ENCODE assay signal across 1 cellular context in the genomic region with DNA sequence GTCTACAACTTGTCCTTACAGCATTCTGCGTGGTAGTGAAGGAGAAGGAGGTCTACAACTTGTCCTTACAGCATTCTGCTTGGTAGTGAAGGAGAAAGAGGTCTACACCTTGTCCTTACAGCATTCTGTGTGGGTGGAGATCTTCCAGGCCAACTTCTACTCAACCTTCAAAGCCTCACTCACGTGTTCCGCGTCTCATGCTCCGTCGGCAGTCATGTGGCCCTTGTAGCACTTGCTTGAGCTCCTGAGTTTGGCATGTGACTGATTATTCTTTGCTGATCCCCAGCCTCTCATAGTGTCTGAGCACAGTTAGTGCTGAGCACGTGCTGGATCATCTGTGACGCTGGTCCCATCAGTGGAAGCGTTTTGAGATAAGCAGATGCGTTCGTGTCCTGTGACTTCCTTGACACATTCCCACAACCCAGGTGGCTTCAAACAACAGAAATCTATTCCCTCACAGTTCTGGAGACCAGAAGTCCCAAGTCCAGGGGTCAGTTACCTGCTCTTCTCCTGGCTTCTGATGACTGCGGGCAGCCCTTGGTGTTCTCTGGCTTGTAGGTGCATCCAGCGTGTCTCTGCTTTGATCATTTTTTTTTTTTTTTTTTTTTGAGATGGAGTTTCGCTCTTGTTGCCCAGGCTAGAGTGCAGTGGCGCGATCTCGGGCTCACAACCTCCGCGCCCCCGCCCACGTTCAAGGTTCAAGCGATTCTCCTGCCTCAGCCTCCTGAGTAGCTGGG.
TF ChIP-seq lines count a peak whose summit lies in the region.

No MANE protein-coding gene starts in this region.

TF ChIP-seq in HepG2, 621 proteins besides CTCF, POLR2A, EP300 and RAD21 (continued from another document and continues in another):
- TF ChIP-seq, protein P1, sequence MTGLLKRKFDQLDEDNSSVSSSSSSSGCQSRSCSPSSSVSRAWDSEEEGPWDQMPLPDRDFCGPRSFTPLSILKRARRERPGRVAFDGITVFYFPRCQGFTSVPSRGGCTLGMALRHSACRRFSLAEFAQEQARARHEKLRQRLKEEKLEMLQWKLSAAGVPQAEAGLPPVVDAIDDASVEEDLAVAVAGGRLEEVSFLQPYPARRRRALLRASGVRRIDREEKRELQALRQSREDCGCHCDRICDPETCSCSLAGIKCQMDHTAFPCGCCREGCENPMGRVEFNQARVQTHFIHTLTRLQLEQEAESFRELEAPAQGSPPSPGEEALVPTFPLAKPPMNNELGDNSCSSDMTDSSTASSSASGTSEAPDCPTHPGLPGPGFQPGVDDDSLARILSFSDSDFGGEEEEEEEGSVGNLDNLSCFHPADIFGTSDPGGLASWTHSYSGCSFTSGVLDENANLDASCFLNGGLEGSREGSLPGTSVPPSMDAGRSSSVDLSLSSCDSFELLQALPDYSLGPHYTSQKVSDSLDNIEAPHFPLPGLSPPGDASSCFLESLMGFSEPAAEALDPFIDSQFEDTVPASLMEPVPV (CRISPR knock-in tag; IDR thresholded peaks at IDR 0.05), result peak; percentile 47; the same call in 1 of the 2 replicates
- TF ChIP-seq CHCHD3 (CRISPR knock-in tag; IDR thresholded peaks at IDR 0.05) (no peak), ZNF441 (CRISPR knock-in tag; IDR thresholded peaks at IDR 0.05; ENCODE audit: borderline replicate concordance) (no peak; the same call in 1 of the 2 replicates), ZNF337 (CRISPR knock-in tag; IDR thresholded peaks at IDR 0.05; ENCODE audit: borderline replicate concordance, low read depth) (peak; percentile 58; the same call in 1 of the 2 replicates), GTF3A (CRISPR knock-in tag; conservative IDR thresholded peaks at IDR 0.05) (no peak), FOXJ3 (CRISPR knock-in tag; IDR thresholded peaks at IDR 0.05; ENCODE audit: borderline replicate concordance) (no peak), ZNF567 (CRISPR knock-in tag; IDR thresholded peaks at IDR 0.05; ENCODE audit: borderline replicate concordance) (no peak), HIVEP1 (CRISPR knock-in tag; IDR thresholded peaks at IDR 0.05) (peak; percentile 81), ZNF331 (CRISPR knock-in tag; IDR thresholded peaks at IDR 0.05) (peak; percentile 33; the same call in 1 of the 2 replicates), ZNF773 (CRISPR knock-in tag; IDR thresholded peaks at IDR 0.05; ENCODE audit: borderline replicate concordance) (no peak), SIN3A (IDR thresholded peaks at IDR 0.05; ENCODE audit: borderline replicate concordance, low read depth, low read length) (no peak; the same call in 1 of the 2 replicates), GABPB1 (CRISPR knock-in tag; IDR thresholded peaks at IDR 0.05) (peak; percentile 58), ZNF460 (CRISPR knock-in tag; IDR thresholded peaks at IDR 0.05; ENCODE audit: borderline replicate concordance) (no peak; the same call in 1 of the 2 replicates), ISX (CRISPR knock-in tag; conservative IDR thresholded peaks at IDR 0.05) (no peak), TARDBP (CRISPR knock-in tag; IDR thresholded peaks at IDR 0.05) (peak; percentile 90), ZNF20 (CRISPR knock-in tag; IDR thresholded peaks at IDR 0.05) (no peak), ATM (IDR thresholded peaks at IDR 0.05; ENCODE audit: borderline replicate concordance) (no peak), NFKBIZ (CRISPR knock-in tag; IDR thresholded peaks at IDR 0.05) (0 out of 2 replicates have a peak, but pooled peaks have one; percentile 44), CHD2 (IDR thresholded peaks at IDR 0.05; ENCODE audit: low read depth, low read length) (no peak), POGK (CRISPR knock-in tag; conservative IDR thresholded peaks at IDR 0.05) (peak; percentile 74), ATAD3A (CRISPR knock-in tag; IDR thresholded peaks at IDR 0.05) (no peak), ATF6 (CRISPR knock-in tag; conservative IDR thresholded peaks at IDR 0.05) (peak; percentile 87; the same call in 1 of the 2 replicates), RNF2 (conservative IDR thresholded peaks at IDR 0.05; ENCODE audit: low read depth) (peak; percentile 94), NFYB (CRISPR knock-in tag; IDR thresholded peaks at IDR 0.05) (0 out of 2 replicates have a peak, but pooled peaks have one; percentile 15), CC2D1A (CRISPR knock-in tag; IDR thresholded peaks at IDR 0.05) (0 out of 2 replicates have a peak, but pooled peaks have one; percentile 57)
- TF ChIP-seq, protein P2, sequence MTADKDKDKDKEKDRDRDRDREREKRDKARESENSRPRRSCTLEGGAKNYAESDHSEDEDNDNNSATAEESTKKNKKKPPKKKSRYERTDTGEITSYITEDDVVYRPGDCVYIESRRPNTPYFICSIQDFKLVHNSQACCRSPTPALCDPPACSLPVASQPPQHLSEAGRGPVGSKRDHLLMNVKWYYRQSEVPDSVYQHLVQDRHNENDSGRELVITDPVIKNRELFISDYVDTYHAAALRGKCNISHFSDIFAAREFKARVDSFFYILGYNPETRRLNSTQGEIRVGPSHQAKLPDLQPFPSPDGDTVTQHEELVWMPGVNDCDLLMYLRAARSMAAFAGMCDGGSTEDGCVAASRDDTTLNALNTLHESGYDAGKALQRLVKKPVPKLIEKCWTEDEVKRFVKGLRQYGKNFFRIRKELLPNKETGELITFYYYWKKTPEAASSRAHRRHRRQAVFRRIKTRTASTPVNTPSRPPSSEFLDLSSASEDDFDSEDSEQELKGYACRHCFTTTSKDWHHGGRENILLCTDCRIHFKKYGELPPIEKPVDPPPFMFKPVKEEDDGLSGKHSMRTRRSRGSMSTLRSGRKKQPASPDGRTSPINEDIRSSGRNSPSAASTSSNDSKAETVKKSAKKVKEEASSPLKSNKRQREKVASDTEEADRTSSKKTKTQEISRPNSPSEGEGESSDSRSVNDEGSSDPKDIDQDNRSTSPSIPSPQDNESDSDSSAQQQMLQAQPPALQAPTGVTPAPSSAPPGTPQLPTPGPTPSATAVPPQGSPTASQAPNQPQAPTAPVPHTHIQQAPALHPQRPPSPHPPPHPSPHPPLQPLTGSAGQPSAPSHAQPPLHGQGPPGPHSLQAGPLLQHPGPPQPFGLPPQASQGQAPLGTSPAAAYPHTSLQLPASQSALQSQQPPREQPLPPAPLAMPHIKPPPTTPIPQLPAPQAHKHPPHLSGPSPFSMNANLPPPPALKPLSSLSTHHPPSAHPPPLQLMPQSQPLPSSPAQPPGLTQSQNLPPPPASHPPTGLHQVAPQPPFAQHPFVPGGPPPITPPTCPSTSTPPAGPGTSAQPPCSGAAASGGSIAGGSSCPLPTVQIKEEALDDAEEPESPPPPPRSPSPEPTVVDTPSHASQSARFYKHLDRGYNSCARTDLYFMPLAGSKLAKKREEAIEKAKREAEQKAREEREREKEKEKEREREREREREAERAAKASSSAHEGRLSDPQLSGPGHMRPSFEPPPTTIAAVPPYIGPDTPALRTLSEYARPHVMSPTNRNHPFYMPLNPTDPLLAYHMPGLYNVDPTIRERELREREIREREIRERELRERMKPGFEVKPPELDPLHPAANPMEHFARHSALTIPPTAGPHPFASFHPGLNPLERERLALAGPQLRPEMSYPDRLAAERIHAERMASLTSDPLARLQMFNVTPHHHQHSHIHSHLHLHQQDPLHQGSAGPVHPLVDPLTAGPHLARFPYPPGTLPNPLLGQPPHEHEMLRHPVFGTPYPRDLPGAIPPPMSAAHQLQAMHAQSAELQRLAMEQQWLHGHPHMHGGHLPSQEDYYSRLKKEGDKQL (CRISPR knock-in tag; IDR thresholded peaks at IDR 0.05; ENCODE audit: low read depth), result no peak
- TF ChIP-seq, protein P3, sequence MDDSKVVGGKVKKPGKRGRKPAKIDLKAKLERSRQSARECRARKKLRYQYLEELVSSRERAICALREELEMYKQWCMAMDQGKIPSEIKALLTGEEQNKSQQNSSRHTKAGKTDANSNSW (CRISPR knock-in tag; IDR thresholded peaks at IDR 0.05; ENCODE audit: borderline replicate concordance), result 0 out of 2 replicates have a peak, but pooled peaks have one; percentile 73
- TF ChIP-seq, protein P4, sequence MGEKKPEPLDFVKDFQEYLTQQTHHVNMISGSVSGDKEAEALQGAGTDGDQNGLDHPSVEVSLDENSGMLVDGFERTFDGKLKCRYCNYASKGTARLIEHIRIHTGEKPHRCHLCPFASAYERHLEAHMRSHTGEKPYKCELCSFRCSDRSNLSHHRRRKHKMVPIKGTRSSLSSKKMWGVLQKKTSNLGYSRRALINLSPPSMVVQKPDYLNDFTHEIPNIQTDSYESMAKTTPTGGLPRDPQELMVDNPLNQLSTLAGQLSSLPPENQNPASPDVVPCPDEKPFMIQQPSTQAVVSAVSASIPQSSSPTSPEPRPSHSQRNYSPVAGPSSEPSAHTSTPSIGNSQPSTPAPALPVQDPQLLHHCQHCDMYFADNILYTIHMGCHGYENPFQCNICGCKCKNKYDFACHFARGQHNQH (CRISPR knock-in tag; IDR thresholded peaks at IDR 0.05), result peak; percentile 65; the same call in 1 of the 2 replicates
- TF ChIP-seq, protein P5, sequence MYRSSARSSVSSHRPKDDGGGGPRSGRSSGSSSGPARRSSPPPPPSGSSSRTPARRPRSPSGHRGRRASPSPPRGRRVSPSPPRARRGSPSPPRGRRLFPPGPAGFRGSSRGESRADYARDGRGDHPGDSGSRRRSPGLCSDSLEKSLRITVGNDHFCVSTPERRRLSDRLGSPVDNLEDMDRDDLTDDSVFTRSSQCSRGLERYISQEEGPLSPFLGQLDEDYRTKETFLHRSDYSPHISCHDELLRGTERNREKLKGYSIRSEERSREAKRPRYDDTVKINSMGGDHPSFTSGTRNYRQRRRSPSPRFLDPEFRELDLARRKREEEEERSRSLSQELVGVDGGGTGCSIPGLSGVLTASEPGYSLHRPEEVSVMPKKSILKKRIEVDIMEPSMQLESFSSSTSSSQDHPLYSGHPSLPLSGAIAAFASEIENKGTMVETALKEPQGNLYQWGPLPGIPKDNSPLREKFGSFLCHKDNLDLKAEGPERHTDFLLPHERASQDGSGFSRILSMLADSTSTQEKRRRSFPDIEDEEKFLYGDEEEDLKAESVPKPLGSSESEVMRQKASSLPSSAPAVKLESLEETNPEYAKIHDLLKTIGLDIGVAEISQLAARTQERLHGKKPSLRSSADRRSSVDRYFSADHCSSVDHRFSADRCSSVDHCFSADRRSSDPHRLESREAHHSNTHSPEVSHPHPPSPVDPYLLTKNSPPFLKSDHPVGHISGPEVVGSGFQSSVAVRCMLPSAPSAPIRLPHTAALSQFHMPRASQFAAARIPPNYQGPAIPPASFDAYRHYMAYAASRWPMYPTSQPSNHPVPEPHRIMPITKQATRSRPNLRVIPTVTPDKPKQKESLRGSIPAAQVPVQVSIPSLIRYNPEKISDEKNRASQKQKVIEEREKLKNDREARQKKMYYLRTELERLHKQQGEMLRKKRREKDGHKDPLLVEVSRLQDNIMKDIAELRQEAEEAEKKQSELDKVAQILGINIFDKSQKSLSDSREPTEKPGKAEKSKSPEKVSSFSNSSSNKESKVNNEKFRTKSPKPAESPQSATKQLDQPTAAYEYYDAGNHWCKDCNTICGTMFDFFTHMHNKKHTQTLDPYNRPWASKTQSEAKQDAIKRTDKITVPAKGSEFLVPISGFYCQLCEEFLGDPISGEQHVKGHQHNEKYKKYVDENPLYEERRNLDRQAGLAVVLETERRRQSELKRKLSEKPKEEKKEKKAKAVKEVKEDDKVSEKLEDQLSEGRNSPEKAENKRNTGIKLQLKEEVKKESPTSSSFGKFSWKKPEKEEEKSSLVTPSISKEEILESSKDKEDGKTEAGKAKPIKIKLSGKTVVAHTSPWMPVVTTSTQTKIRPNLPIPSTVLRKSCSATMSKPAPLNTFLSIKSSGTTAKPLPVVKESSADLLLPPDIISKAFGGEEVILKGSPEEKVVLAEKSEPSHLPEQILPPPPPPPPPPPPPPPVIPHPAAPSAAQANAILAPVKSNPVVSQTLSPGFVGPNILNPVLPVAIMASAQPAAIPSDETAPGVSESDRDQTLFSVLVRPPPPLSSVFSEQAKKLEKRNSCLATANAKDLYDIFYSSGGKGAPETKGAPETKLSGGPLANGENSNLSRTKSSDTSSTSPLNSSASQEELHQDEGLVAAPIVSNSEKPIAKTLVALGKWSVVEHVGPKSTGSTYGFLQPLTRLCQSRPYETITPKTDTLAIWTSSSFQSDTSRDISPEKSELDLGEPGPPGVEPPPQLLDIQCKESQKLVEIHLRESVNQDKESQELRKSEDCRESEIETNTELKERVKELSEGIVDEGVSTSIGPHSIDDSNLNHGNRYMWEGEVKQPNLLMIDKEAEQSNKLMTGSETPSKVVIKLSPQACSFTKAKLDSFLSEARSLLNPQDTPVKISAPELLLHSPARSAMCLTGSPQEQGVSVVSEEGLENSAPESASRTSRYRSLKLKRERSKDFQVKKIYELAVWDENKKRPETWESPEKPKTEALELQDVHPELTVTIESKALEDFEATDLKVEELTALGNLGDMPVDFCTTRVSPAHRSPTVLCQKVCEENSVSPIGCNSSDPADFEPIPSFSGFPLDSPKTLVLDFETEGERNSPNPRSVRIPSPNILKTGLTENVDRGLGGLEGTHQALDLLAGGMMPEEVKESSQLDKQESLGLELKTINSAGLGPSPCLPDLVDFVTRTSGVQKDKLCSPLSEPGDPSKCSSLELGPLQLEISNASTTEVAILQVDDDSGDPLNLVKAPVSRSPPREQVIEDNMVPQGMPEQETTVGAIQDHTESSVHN (CRISPR knock-in tag; IDR thresholded peaks at IDR 0.05), result peak; percentile 72; the same call in 1 of the 2 replicates
- TF ChIP-seq, protein P6, sequence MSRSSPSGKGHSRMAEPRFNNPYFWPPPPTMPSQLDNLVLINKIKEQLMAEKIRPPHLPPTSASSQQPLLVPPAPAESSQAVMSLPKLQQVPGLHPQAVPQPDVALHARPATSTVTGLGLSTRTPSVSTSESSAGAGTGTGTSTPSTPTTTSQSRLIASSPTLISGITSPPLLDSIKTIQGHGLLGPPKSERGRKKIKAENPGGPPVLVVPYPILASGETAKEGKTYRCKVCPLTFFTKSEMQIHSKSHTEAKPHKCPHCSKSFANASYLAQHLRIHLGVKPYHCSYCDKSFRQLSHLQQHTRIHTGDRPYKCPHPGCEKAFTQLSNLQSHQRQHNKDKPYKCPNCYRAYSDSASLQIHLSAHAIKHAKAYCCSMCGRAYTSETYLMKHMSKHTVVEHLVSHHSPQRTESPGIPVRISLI (CRISPR knock-in tag; IDR thresholded peaks at IDR 0.05; ENCODE audit: borderline replicate concordance), result peak; percentile 93
